In the genomic region with DNA sequence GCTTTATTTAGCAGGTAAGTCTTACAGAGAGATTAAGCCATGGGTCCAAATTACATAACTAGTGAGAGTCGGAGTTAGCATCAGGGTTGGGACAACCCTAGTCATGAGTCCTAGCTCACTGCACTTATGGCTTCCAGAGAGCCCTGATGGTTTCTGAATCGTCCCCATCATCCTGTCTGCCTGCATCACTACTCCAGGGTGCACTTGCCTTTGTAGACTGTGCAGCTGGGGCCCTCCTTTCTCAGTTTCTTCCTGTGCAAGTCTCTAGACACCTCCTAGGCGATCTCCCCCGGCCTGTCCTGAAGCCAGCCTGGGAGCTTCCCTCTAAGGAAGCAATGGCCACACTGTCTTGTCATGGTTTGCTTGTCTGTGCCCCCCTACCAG, we compare ENCODE assay signal across 7 cellular contexts.
"Had no signal": no experiment of that assay in that cellular context is flagged by ENCODE, and none has a peak within 500 bp of the region (broad histone marks: within the 10 kb centered on the region; RNA-seq: fewer than 3 reads in every experiment).

No MANE protein-coding gene starts in this region.

- H3K36me3 ChIP-seq: adrenal gland had no signal

- H3K27ac Mint-ChIP-seq: activated naive CD4-positive, alpha-beta T cell treated with anti-CD3 and anti-CD28 coated beads for 36 hours; stimulated activated naive CD8-positive, alpha-beta T cell treated with anti-CD3 and anti-CD28 coated beads, Interleukin-15, Interleukin-2, amounts not matched to agents 100 ng/mL and 50 ng/mL, for 24 hours had no signal

- H3K9me3 ChIP-seq: adrenal gland, body of pancreas, gastroesophageal sphincter, upper lobe of right lung had no signal

- H3K27me3 ChIP-seq: body of pancreas had no signal

- H3K4me1 ChIP-seq: adrenal gland had no signal

- H3K27ac ChIP-seq: adrenal gland, body of pancreas, gastroesophageal sphincter, upper lobe of right lung had no signal

- H3K4me3 Mint-ChIP-seq: activated naive CD4-positive, alpha-beta T cell treated with anti-CD3 and anti-CD28 coated beads for 36 hours; neural crest cell; stimulated activated naive CD8-positive, alpha-beta T cell treated with anti-CD3 and anti-CD28 coated beads, Interleukin-15, Interleukin-2, amounts not matched to agents 100 ng/mL and 50 ng/mL, for 24 hours had no signal

- H3K4me3 ChIP-seq: adrenal gland, body of pancreas, gastroesophageal sphincter, upper lobe of right lung had no signal

- H3K9me3 Mint-ChIP-seq: activated naive CD4-positive, alpha-beta T cell treated with anti-CD3 and anti-CD28 coated beads for 36 hours; neural crest cell; stimulated activated naive CD8-positive, alpha-beta T cell treated with anti-CD3 and anti-CD28 coated beads, Interleukin-15, Interleukin-2, amounts not matched to agents 100 ng/mL and 50 ng/mL, for 24 hours had no signal
